20 cellular contexts compared by ENCODE assay signal in genomic region chr7:2047272-2047581, GRCh38.
A peak's percentile ranks its signal among the peaks of the same experiment; 100 is the strongest.
DNase-seq lines count a peak whose midpoint lies in the region; TF ChIP-seq lines count a peak whose summit lies in the region.
"Had no signal": no experiment of that assay in that cellular context is flagged by ENCODE, and none has a peak within 500 bp of the region (broad histone marks: within the 10 kb centered on the region; RNA-seq: fewer than 3 reads in every experiment).

No MANE protein-coding gene starts in this region.

- peaks cover 20% of the 10 kb centered on the region for H3K4me1 Mint-ChIP-seq in glutamatergic neuron (ENCODE audit: low read depth, unreplicated experiment)
- H3K4me1 Mint-ChIP-seq in nephron progenitor cell, result peaks cover 36% of the 10 kb centered on the region

- H3K9me3 Mint-ChIP-seq in glutamatergic neuron (ENCODE audit: unreplicated experiment), result peaks cover 11% of the 10 kb centered on the region
- H3K9me3 Mint-ChIP-seq in nephron progenitor cell, result peaks cover 8% of the 10 kb centered on the region
- H3K9me3 Mint-ChIP-seq: CD4-positive, alpha-beta memory T cell had no signal

- H3K4me3 Mint-ChIP-seq in glutamatergic neuron (ENCODE audit: unreplicated experiment) (no peak overlapping the region), nephron progenitor cell (no peak overlapping the region)
- H3K4me3 Mint-ChIP-seq: CD4-positive, alpha-beta memory T cell; GM23338; HFFc6 had no signal

- H3K27ac Mint-ChIP-seq in glutamatergic neuron (ENCODE audit: unreplicated experiment), result peak overlapping the region; percentile 10
- H3K27ac Mint-ChIP-seq in nephron progenitor cell, result peak overlapping the region; percentile 54
- H3K27ac Mint-ChIP-seq: GM23338, HFFc6 had no signal

- peaks cover 5% of the 10 kb centered on the region for H3K27me3 Mint-ChIP-seq in glutamatergic neuron (ENCODE audit: unreplicated experiment)
- peaks cover 5% of the 10 kb centered on the region for H3K27me3 Mint-ChIP-seq in nephron progenitor cell (ENCODE audit: low read depth, poor library complexity)
- H3K27me3 Mint-ChIP-seq: CD4-positive, alpha-beta memory T cell had no signal

- no peak overlapping the region for H3K9ac ChIP-seq in BLaER1

- peaks cover 98% of the 10 kb centered on the region for H4K20me1 ChIP-seq in BLaER1

- H3K27ac ChIP-seq in BLaER1 (no peak overlapping the region), VCaP (peak overlapping the region; percentile 33; the same call in 1 of the 2 replicates)
- H3K27ac ChIP-seq: SK-N-MC had no signal

- peaks cover 11% of the 10 kb centered on the region for H3K36me3 Mint-ChIP-seq in glutamatergic neuron (ENCODE audit: unreplicated experiment)
- peaks cover 18% of the 10 kb centered on the region for H3K36me3 Mint-ChIP-seq in nephron progenitor cell (ENCODE audit: low read depth)

- H3K4me1 ChIP-seq in BLaER1, result peaks cover 97% of the 10 kb centered on the region
- H3K4me1 ChIP-seq: HAP-1 had no signal

- no peaks in the 10 kb centered on the region for H3K27me3 ChIP-seq in BLaER1
- H3K27me3 ChIP-seq: MG63 had no signal

- H3K4me3 ChIP-seq in BLaER1, result no peak overlapping the region
- H3K4me3 ChIP-seq: GM23338, HAP-1, MG63, SK-N-MC had no signal

- TF ChIP-seq CTCF in VCaP (conservative IDR thresholded peaks at IDR 0.05), result no peak
- TF ChIP-seq CTCF in glutamatergic neuron (IDR thresholded peaks at IDR 0.05; ENCODE audit: partially characterized antibody, unreplicated experiment), result no peak
- no peak for TF ChIP-seq CTCF in nephron progenitor cell (IDR thresholded peaks at IDR 0.05)
- no peak for TF ChIP-seq CTCF in GM20000 (IDR thresholded peaks at IDR 0.05; ENCODE audit: extremely low read depth, missing control alignments)

- H3K9me3 ChIP-seq in BLaER1, result no peaks in the 10 kb centered on the region
- H3K9me3 ChIP-seq: HAP-1, MG63 had no signal

- peak overlapping the region; percentile 93 for H3K4me2 ChIP-seq in BLaER1
- H3K4me2 ChIP-seq: GM23338 had no signal

- H3K36me3 ChIP-seq in BLaER1, result peaks cover 47% of the 10 kb centered on the region
- H3K36me3 ChIP-seq: HAP-1 had no signal

- no peak for DNase-seq in glutamatergic neuron
- no peak for DNase-seq in nephron progenitor cell
- DNase-seq in SIG-M5 (lab: John Stamatoyannopoulos, UW), result no peak
- DNase-seq in dermis blood vessel endothelial cell, result no peak
- DNase-seq in GM20000 (ENCODE audit: low spot score), result no peak
- DNase-seq: C1 segment of cervical spinal cord; CD4-positive, alpha-beta memory T cell; COR-L47; HFFc6; KBM-7; MG63; NCI-H2029 treated with DMSO at 0.1 percent for 48 hours; NCI-H446 treated with DMSO at 0.1 percent for 48 hours; NCI-H526; SHP77 treated with DMSO at 0.1 percent for 48 hours had no signal
